8 cellular contexts compared by ENCODE assay signal in the genomic region with DNA sequence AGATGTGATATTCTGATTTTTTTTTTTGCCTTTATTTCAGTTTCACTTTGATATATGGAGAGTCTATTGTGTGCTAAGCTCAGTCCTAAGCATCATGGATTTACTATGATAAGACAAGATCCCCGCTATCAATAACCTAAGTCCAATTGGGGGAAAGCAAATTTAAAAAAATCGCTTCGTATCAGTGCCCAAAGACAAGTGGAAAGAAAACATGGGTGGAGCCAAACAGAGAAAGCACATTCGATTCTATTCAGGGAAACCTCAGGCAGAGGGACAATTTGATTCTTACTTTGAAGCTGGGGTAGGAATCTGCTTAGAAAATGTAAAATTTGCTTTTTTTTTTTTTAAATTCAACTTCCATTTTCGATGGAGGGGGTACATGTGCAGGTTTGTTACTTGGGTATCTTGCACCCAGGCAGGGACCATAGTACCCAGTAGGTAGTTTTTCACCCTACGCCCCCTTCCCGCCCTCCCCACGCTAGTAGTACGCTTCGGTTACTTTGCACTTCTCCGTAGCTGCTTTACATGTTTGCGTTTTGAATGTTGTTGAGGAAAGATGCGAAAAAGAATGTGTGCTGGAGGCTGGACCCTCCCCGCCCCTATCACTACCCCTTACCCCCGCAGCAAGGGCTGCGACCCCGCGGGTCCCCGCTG. TPM values are rescaled to one million over a fixed set of nuclear protein-coding genes. Genes with fewer than 3 reads are reported as not detected.
DNase-seq lines count a peak whose midpoint lies in the region; ATAC-seq lines count a peak whose summit lies in the region.

No MANE protein-coding gene starts in this region.

- peak overlapping the region; percentile 43 to 55 for H3K4me3 ChIP-seq in stomach smooth muscle (ENCODE audit: low read length in 2 of 2)

- CTCF ChIA-PET in activated CD4-positive, alpha-beta memory T cell treated with anti-CD3 and anti-CD28 coated beads for 36 hours (lab: Charles Lee), result interaction anchor here (1.1 kb wide), 1 partner anchor 15 kb away, joined by 3 read pairs; no protein-coding TSS in a partner anchor

- peaks cover 38% of the 10 kb centered on the region for H3K27me3 Mint-ChIP-seq in T-helper 1 cell treated with Interleukin-12 subunit alpha and Interleukin-12 subunit beta and Interleukin-4 antibody, amounts not matched to agents 30 μg/mL and 1 μg/mL, for 36 hours (ENCODE audit: low read depth)
- peaks cover 12% of the 10 kb centered on the region for H3K27me3 Mint-ChIP-seq in activated CD4-positive, alpha-beta memory T cell treated with anti-CD3 and anti-CD28 coated beads for 36 hours
- H3K27me3 Mint-ChIP-seq in immature natural killer cell (ENCODE audit: low read depth in 3 of 3), result peaks cover 7 to 14% (median 14%) of the 10 kb centered on the region in 3 donors

- peaks cover 10 to 18% of the 10 kb centered on the region in 2 donors for H3K27me3 ChIP-seq in stomach smooth muscle (ENCODE audit: control insufficient read depth in 1 of 2, insufficient read depth in 2 of 2, low read length in 2 of 2)

- H3K9me3 ChIP-seq in stomach smooth muscle (ENCODE audit: control insufficient read depth in 2 of 2, low read length in 2 of 2), result peaks cover 0 to 4% of the 10 kb centered on the region in 2 donors

- intact Hi-C loops in activated CD4-positive, alpha-beta memory T cell treated with anti-CD3 and anti-CD28 coated beads for 36 hours (cut with micrococcal nuclease), result loop anchor here (1.0 to 2.0 kb wide), 2 partner anchors 11 to 39 kb away; no protein-coding TSS in a partner anchor

- ATAC-seq in GM18907 (IDR thresholded peaks at IDR 0.05; ENCODE audit: unreplicated experiment), result no peak

- H3K4me1 ChIP-seq in stomach smooth muscle (ENCODE audit: control insufficient read depth, insufficient read depth, low read length), result peaks cover 5% of the 10 kb centered on the region

- H3K36me3 ChIP-seq in stomach smooth muscle (ENCODE audit: control insufficient read depth in 2 of 2, insufficient read depth in 2 of 2, low read length in 2 of 2), result no peaks in the 10 kb centered on the region

- DNase-seq in T-helper 1 cell (no peak), immature natural killer cell (no peak), 8988T (no peak), midbrain (lab: John Stamatoyannopoulos, UW) (no peak)
- DNase-seq in activated CD4-positive, alpha-beta memory T cell treated with anti-CD3 and anti-CD28 coated beads for 36 hours, result no peak

- no peak overlapping the region for H3K27ac ChIP-seq in stomach smooth muscle (ENCODE audit: low read length)

- peak overlapping the region; percentile 82 for H3K4me3 Mint-ChIP-seq in T-helper 1 cell treated with Interleukin-12 subunit alpha and Interleukin-12 subunit beta and Interleukin-4 antibody, amounts not matched to agents 30 μg/mL and 1 μg/mL, for 36 hours
- peak overlapping the region; percentile 77 for H3K4me3 Mint-ChIP-seq in activated CD4-positive, alpha-beta memory T cell treated with anti-CD3 and anti-CD28 coated beads for 36 hours
- H3K4me3 Mint-ChIP-seq in immature natural killer cell, result peak overlapping the region; percentile 75 to 86 (median 83)

- no peak overlapping the region for H3K27ac Mint-ChIP-seq in T-helper 1 cell treated with Interleukin-12 subunit alpha and Interleukin-12 subunit beta and Interleukin-4 antibody, amounts not matched to agents 30 μg/mL and 1 μg/mL, for 36 hours
- no peak overlapping the region for H3K27ac Mint-ChIP-seq in activated CD4-positive, alpha-beta memory T cell treated with anti-CD3 and anti-CD28 coated beads for 36 hours
- no peak overlapping the region for H3K27ac Mint-ChIP-seq in immature natural killer cell

- H3K9me3 Mint-ChIP-seq in T-helper 1 cell treated with Interleukin-12 subunit alpha and Interleukin-12 subunit beta and Interleukin-4 antibody, amounts not matched to agents 30 μg/mL and 1 μg/mL, for 36 hours, result peaks cover 10% of the 10 kb centered on the region
- H3K9me3 Mint-ChIP-seq in activated CD4-positive, alpha-beta memory T cell treated with anti-CD3 and anti-CD28 coated beads for 36 hours, result peaks cover 7% of the 10 kb centered on the region
- peaks cover 0 to 5% (median 3%) of the 10 kb centered on the region in 6 donors for H3K9me3 Mint-ChIP-seq in immature natural killer cell

- POLR2A ChIA-PET in activated CD4-positive, alpha-beta memory T cell treated with anti-CD3 and anti-CD28 coated beads for 36 hours (lab: Charles Lee), result interaction anchor here (0.6 kb wide), 1 partner anchor 30 kb away, joined by 3 read pairs; no protein-coding TSS in a partner anchor

- peaks cover 12% of the 10 kb centered on the region for H3K4me1 Mint-ChIP-seq in T-helper 1 cell treated with Interleukin-12 subunit alpha and Interleukin-12 subunit beta and Interleukin-4 antibody, amounts not matched to agents 30 μg/mL and 1 μg/mL, for 36 hours (ENCODE audit: low read depth)
- H3K4me1 Mint-ChIP-seq in activated CD4-positive, alpha-beta memory T cell treated with anti-CD3 and anti-CD28 coated beads for 36 hours (ENCODE audit: low read depth), result peaks cover 13% of the 10 kb centered on the region
- peaks cover 16 to 20% of the 10 kb centered on the region in 2 donors for H3K4me1 Mint-ChIP-seq in immature natural killer cell

- H3K9ac ChIP-seq in stomach smooth muscle (ENCODE audit: low read length in 2 of 2), result peak overlapping the region in 1 of 2 donors; percentile 9

- peaks cover 12% of the 10 kb centered on the region for H3K36me3 Mint-ChIP-seq in T-helper 1 cell treated with Interleukin-12 subunit alpha and Interleukin-12 subunit beta and Interleukin-4 antibody, amounts not matched to agents 30 μg/mL and 1 μg/mL, for 36 hours (ENCODE audit: low read depth)
- peaks cover 3% of the 10 kb centered on the region for H3K36me3 Mint-ChIP-seq in activated CD4-positive, alpha-beta memory T cell treated with anti-CD3 and anti-CD28 coated beads for 36 hours
- H3K36me3 Mint-ChIP-seq in immature natural killer cell, result no peaks in the 10 kb centered on the region

RNA-seq across cellular contexts. Expression of gene KIF5C, which starts 12.4 kb away (rescaled TPM):
- 10 to 100 TPM; 25.2 to 30.8 TPM for total RNA-seq in activated CD4-positive, alpha-beta memory T cell treated with anti-CD3 and anti-CD28 coated beads for 36 hours
- polyA plus RNA-seq in immature natural killer cell, result 1 to 10 TPM in 1 of 3 donors, under 1 TPM in 1, not detected in 1; 0.20 to 1.1 TPM
